ENCODE assay signal across 19 cellular contexts in the genomic region with DNA sequence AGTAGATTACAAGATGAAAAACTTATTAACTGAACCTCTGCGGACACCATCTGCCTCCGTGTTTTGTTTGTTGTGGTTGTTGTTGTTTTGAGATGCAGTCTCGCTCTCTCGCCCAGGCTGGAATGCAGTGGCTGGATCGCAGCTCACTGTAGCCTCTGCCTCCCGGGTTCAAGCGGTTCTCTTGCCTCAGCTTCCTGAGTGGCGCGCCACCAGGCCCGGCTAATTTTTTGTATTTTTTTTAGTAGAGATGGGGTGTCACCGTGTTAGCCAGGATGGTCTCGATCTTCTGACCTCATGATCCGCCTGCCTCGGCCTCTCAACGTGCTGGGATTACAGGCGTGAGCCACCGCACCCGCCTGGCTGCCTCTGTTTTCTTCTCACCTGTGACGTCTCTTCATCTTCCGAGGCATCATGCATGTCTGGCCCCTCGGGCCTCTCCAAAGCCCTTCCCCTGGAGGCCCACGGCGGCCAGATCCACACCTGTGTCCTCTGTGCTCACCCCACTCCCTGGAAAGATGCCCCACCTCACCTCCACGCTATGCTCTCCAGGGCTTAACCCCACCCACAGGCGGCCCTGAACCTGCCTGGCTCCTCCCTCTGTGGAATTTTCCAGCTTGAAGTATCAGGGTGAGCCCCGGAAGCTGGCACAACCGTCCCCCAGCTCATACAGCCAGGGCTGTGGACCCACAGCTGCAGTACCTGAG.
A peak's percentile ranks its signal among the peaks of the same experiment; 100 is the strongest.
DNase-seq lines count a peak whose midpoint lies in the region; ATAC-seq and TF ChIP-seq lines count a peak whose summit lies in the region.
"Had no signal": no experiment of that assay in that cellular context is flagged by ENCODE, and none has a peak within 500 bp of the region (broad histone marks: within the 10 kb centered on the region; RNA-seq: fewer than 3 reads in every experiment).

No MANE protein-coding gene starts in this region.

- H2BK15ac ChIP-seq in mesenchymal stem cell (ENCODE audit: low read depth, poor library complexity, severe bottlenecking): no peak overlapping the region

- intact Hi-C loops in posterior vena cava (cut with DNase I): no loop called here

- H4K8ac ChIP-seq in mesenchymal stem cell (ENCODE audit: low read length): no peak overlapping the region

- H3K79me1 ChIP-seq in mesenchymal stem cell (replicated peaks; ENCODE audit: low read length, poor library complexity, severe bottlenecking): peaks cover 21% of the 10 kb centered on the region

- H3K4me1 ChIP-seq in Peyer's patch (peaks cover 0 to 6% (median 2%) of the 10 kb centered on the region in 4 donors), mesenchymal stem cell (ENCODE audit: control insufficient read depth, insufficient read depth, low read depth, low read length) (peaks cover 8% of the 10 kb centered on the region)
- H3K4me1 ChIP-seq: SJCRH30 had no signal

- H3K27ac ChIP-seq in Peyer's patch: no peak overlapping the region
- no peak overlapping the region for H3K27ac ChIP-seq in mesenchymal stem cell (ENCODE audit: low read length, poor library complexity, severe bottlenecking)
- H3K27ac ChIP-seq: cardiac muscle cell, right lobe of liver, SJCRH30 had no signal

- H3K4me3 ChIP-seq in Peyer's patch (no peak overlapping the region), mesenchymal stem cell (ENCODE audit: insufficient read depth in 1 of 2, low read depth in 1 of 2, low read length in 2 of 2) (no peak overlapping the region)
- H3K4me3 ChIP-seq: cardiac muscle cell, dorsolateral prefrontal cortex, right lobe of liver, SJCRH30 had no signal

- H3K36me3 ChIP-seq in Peyer's patch (peaks cover 0 to 42% (median 0%) of the 10 kb centered on the region in 3 donors), mesenchymal stem cell (ENCODE audit: control insufficient read depth in 1 of 2, insufficient read depth in 2 of 2, low read depth in 1 of 2, low read length in 2 of 2) (peaks cover 26 to 80% of the 10 kb centered on the region in 2 experiments)
- H3K36me3 ChIP-seq: cardiac muscle cell, right lobe of liver, SJCRH30 had no signal

- TF ChIP-seq CTCF in Peyer's patch (IDR thresholded peaks at IDR 0.05): no peak

- H3K9me3 ChIP-seq in Peyer's patch: no peaks in the 10 kb centered on the region
- H3K9me3 ChIP-seq in mesenchymal stem cell (ENCODE audit: control insufficient read depth, low read length): no peaks in the 10 kb centered on the region
- H3K9me3 ChIP-seq: right lobe of liver, SJCRH30 had no signal

- no peak overlapping the region for H2AK5ac ChIP-seq in mesenchymal stem cell (ENCODE audit: low read length, severe bottlenecking)

- peak; percentile 20 for DNase-seq in activated CD4-positive, CD25-positive, alpha-beta regulatory T cell treated with anti-CD3 and anti-CD28 coated beads, Interleukin-2, amount 50 U/mL, for 72 hours
- DNase-seq in Peyer's patch (peak in 2 of 3 donors; percentile 11 to 28), kidney tubule cell (ENCODE audit: low spot score) (peak; percentile 27), posterior vena cava (ENCODE audit: low spot score) (peak; percentile 62), NCI-H146 (lab: John Stamatoyannopoulos, UW) (no peak), mesenchymal stem cell (no peak)
- DNase-seq: 8988T; activated B cell treated with CpG ODN at 0.5 μM for 24 hours; NCI-H1417; occipital lobe; PC-3; SJCRH30; stimulated activated naive CD4-positive, alpha-beta T cell had no signal

- H3K27me3 ChIP-seq in Peyer's patch (no peaks in the 10 kb centered on the region), mesenchymal stem cell (ENCODE audit: control insufficient read depth in 1 of 2, insufficient read depth in 1 of 2, low read length in 2 of 2) (no peaks in the 10 kb centered on the region)
- H3K27me3 ChIP-seq: dorsolateral prefrontal cortex, right lobe of liver, SJCRH30 had no signal

- H3K14ac ChIP-seq in mesenchymal stem cell (ENCODE audit: low read length in 2 of 2): no peak overlapping the region

- no peak overlapping the region for H3K18ac ChIP-seq in mesenchymal stem cell (ENCODE audit: low read depth in 1 of 2, low read length in 2 of 2)

- whole genome bisulfite sequencing in mesenchymal stem cell: 90% methylated on average over 27 of the region's 27 CpGs

- no peak overlapping the region for H2BK12ac ChIP-seq in mesenchymal stem cell (ENCODE audit: low read length in 2 of 2)

- H2BK5ac ChIP-seq in mesenchymal stem cell (ENCODE audit: low read depth, low read length, poor library complexity, severe bottlenecking): no peak overlapping the region

- TF ChIP-seq POLR2A in Peyer's patch (IDR thresholded peaks at IDR 0.05): no peak

- no peak overlapping the region for H3K4ac ChIP-seq in mesenchymal stem cell (ENCODE audit: low read depth in 1 of 2, low read length in 2 of 2)

- H2BK120ac ChIP-seq in mesenchymal stem cell (ENCODE audit: low read depth, low read length): no peak overlapping the region

- H3K23ac ChIP-seq in mesenchymal stem cell (ENCODE audit: low read length in 2 of 2): no peak overlapping the region

- H2AFZ ChIP-seq in mesenchymal stem cell (ENCODE audit: low read depth, low read length): no peak overlapping the region

- no peak for ATAC-seq in activated CD4-positive, CD25-positive, alpha-beta regulatory T cell treated with anti-CD3 and anti-CD28 coated beads, Interleukin-2, amount 50 U/mL, for 24 hours
- no peak for ATAC-seq in HG02610 (IDR thresholded peaks at IDR 0.05; ENCODE audit: unreplicated experiment)
- ATAC-seq: activated T-helper 17 cell treated with anti-CD3 and anti-CD28 coated beads, Interleukin-2, amount 50 U/mL, for 72 hours; PC-3 had no signal

- no peak overlapping the region for H3K4me2 ChIP-seq in mesenchymal stem cell (ENCODE audit: low read length, poor library complexity, severe bottlenecking)

- no peak overlapping the region for H4K91ac ChIP-seq in mesenchymal stem cell (ENCODE audit: low read length)

- H3K9ac ChIP-seq in mesenchymal stem cell (ENCODE audit: low read length): no peak overlapping the region

Comparison
In these comparisons a context has a peak if more than half of its experiments do, and no peak if none do; other contexts are left out.
1. DNase-seq: peak in activated CD4-positive, CD25-positive, alpha-beta regulatory T cell treated with anti-CD3 and anti-CD28 coated beads, Interleukin-2, amount 50 U/mL, for 72 hours (single experiment), Peyer's patch (2 of 3), kidney tubule cell (single experiment) and posterior vena cava (single experiment); none in NCI-H146 (single experiment) and mesenchymal stem cell (single experiment).